ENCODE assay signal across 10 cellular contexts in the genomic region with DNA sequence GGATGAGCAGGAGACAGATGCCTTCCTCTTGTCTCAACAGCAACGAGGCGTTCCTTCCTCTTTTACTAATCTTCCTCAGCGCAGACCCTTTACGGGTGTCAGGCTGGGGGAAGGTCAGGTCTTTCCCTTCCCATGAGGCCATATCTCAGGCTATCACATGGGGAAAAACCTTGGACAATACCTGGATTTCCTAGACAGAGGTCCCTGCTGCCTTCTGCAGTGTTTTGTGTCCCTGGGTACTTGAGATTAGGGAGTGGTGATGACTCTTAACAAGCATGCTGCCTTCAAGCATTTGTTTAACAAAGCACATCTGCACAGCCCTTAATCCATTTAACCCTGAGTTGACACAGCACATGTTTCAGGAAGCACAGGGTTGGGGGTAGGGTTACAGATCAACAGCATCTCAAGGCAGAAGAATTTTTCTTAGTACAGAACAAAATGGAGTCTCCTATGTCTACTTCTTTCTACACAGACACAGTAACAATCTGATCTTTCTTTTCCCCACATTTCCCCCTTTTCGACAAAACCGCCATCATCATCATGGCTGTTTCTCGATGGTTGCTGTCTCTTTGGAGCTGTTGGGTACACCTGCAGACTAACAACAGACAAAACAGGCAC. TPM values are rescaled to one million over a fixed set of nuclear protein-coding genes. Genes with fewer than 3 reads are reported as not detected.
"Had no signal": no experiment of that assay in that cellular context is flagged by ENCODE, and none has a peak within 500 bp of the region (broad histone marks: within the 10 kb centered on the region; RNA-seq: fewer than 3 reads in every experiment).

No MANE protein-coding gene starts in this region.

RNA-seq across cellular contexts. Expression of gene CR1L, which starts 9.3 kb away (rescaled TPM):
- total RNA-seq: activated CD8-positive, alpha-beta memory T cell treated with anti-CD3 and anti-CD28 coated beads for 36 hours; epithelial cell of proximal tubule; fibroblast of lung; foreskin keratinocyte; left ventricle myocardium superior; omental fat pad; thoracic aorta; upper lobe of right lung had no signal
- polyA plus RNA-seq: aorta, fibroblast of lung, foreskin keratinocyte, neural cell had no signal
